9 cellular contexts compared by ENCODE assay signal in the genomic region with DNA sequence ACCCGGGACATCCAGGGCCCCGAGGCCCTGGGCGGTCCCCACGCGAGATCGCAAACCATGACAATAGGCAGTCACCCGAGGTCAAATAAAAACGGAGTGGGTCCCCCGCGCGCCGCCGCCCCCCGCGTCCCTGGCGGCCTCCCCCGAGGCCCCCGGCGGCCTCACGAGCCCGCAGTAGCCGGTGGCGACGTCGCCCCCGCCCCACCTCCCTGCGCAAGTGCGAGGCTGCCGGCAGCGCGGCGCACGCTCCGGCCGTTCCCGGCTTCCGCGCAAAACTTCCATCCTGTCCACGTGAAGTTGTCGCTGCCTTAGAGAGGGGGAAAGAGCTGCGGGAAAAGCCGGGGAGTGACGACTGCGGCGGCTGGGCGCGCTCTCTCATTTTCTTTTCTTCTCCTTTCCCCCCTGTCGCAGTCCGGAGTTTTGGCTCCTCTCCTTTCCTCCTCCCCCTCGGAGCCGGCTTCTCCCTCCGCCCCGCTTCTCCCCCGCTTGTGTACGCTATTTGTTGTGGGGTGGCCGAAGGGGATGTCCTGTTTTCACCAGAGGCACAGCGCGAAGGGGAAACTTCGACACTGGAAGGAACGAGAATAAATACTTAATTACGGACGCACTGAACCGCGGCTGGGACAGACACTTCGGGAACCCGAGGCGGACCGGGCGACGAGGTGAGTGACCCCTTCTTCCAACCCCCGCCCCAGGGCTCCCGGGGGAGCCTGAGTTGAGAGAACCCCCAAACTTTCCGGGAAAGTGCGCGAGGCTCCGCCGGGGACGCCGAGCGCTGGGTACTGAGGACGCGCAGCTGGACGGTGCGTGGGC. TPM values are rescaled to one million over a fixed set of nuclear protein-coding genes. Genes with fewer than 3 reads are reported as not detected.
DNase-seq lines count a peak whose midpoint lies in the region; ATAC-seq and TF ChIP-seq lines count a peak whose summit lies in the region.
"Had no signal": no experiment of that assay in that cellular context is flagged by ENCODE, and none has a peak within 500 bp of the region (broad histone marks: within the 10 kb centered on the region; RNA-seq: fewer than 3 reads in every experiment).

A gene with protein sequence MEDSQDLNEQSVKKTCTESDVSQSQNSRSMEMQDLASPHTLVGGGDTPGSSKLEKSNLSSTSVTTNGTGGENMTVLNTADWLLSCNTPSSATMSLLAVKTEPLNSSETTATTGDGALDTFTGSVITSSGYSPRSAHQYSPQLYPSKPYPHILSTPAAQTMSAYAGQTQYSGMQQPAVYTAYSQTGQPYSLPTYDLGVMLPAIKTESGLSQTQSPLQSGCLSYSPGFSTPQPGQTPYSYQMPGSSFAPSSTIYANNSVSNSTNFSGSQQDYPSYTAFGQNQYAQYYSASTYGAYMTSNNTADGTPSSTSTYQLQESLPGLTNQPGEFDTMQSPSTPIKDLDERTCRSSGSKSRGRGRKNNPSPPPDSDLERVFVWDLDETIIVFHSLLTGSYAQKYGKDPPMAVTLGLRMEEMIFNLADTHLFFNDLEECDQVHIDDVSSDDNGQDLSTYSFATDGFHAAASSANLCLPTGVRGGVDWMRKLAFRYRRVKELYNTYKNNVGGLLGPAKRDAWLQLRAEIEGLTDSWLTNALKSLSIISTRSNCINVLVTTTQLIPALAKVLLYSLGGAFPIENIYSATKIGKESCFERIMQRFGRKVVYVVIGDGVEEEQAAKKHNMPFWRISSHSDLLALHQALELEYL (plus strand): TSS at position 270 of the 813 bp plus-strand sequence. CDS start 33,424 bp downstream, outside the sequence.

- H3K36me3 Mint-ChIP-seq in GM23338 (ENCODE audit: low read depth): no peaks in the 10 kb centered on the region
- H3K36me3 Mint-ChIP-seq in osteocyte (ENCODE audit: unreplicated experiment): no peaks in the 10 kb centered on the region

- H3K27me3 Mint-ChIP-seq in GM23338 (ENCODE audit: insufficient read depth, low read depth, poor library complexity) (peaks cover 56% of the 10 kb centered on the region), osteocyte (ENCODE audit: unreplicated experiment) (peaks cover 78% of the 10 kb centered on the region)

- H3K4me3 Mint-ChIP-seq in GM23338: peak within 1 kb of the TSS; percentile 83
- H3K4me3 Mint-ChIP-seq in osteocyte (ENCODE audit: unreplicated experiment): peak within 1 kb of the TSS; percentile 77

- no peaks in the 10 kb centered on the region for H3F3A ChIP-seq in GM23338 (replicated peaks; ENCODE audit: low read depth)

- no peaks in the 10 kb centered on the region for H3K36me3 ChIP-seq in GM23338 (ENCODE audit: insufficient read depth)
- no peaks in the 10 kb centered on the region for H3K36me3 ChIP-seq in SJCRH30

- H3K9me2 ChIP-seq in GM23338 (ENCODE audit: insufficient read depth): no peaks in the 10 kb centered on the region

- ATAC-seq in GM23338 (peak; percentile 38), HG03097 (IDR thresholded peaks at IDR 0.05; ENCODE audit: low FRiP score, unreplicated experiment) (no peak), GM18511 (IDR thresholded peaks at IDR 0.05; ENCODE audit: unreplicated experiment) (no peak)

- H3K4me2 ChIP-seq in GM23338: peak within 1 kb of the TSS; percentile 90

- H3K79me2 ChIP-seq in GM23338 (replicated peaks; ENCODE audit: insufficient read depth): no peaks in the 10 kb centered on the region

- H2AFZ ChIP-seq in GM23338: peak within 1 kb of the TSS; percentile 99

- no peaks in the 10 kb centered on the region for H3K9me3 Mint-ChIP-seq in GM23338
- no peaks in the 10 kb centered on the region for H3K9me3 Mint-ChIP-seq in osteocyte (ENCODE audit: unreplicated experiment)

- 0 out of 2 replicates have a peak, but pooled peaks cover 6% of the 10 kb centered on the region for H4K20me1 ChIP-seq in GM23338 (replicated peaks; ENCODE audit: insufficient read depth)

- H3K27me3 ChIP-seq in GM23338 (ENCODE audit: insufficient read depth): peaks cover 79% of the 10 kb centered on the region
- H3K27me3 ChIP-seq in SJCRH30: no peaks in the 10 kb centered on the region

- DNase-seq in GM23338 (ENCODE audit: low spot score): peak; percentile 69
- peak; percentile 83 to 87 for DNase-seq in SJCRH30
- peak; percentile 2 for DNase-seq in germinal center (ENCODE audit: low spot score)
- DNase-seq in osteocyte (ENCODE audit: extremely low spot score, unreplicated experiment): no peak
- no peak for DNase-seq in stimulated activated naive CD4-positive, alpha-beta T cell treated with Interleukin-2 at 50 U/mL for 16 hours (lab: John Stamatoyannopoulos, UW)
- no peak for DNase-seq in RKO (ENCODE audit: low spot score)

- TF ChIP-seq CTCF in GM23338 (conservative IDR thresholded peaks at IDR 0.05; ENCODE audit: low read depth in 2 of 2): no peak
- TF ChIP-seq CTCF in osteocyte (IDR thresholded peaks at IDR 0.05): no peak

- no peaks in the 10 kb centered on the region for H3K9me3 ChIP-seq in SJCRH30 (replicated peaks)

- H3K4me3 ChIP-seq in GM23338: peak within 1 kb of the TSS; percentile 80
- peak within 1 kb of the TSS; percentile 74 for H3K4me3 ChIP-seq in SJCRH30

- no peak within 1 kb of the TSS for H3K27ac Mint-ChIP-seq in GM23338
- H3K27ac Mint-ChIP-seq in osteocyte (ENCODE audit: unreplicated experiment): no peak within 1 kb of the TSS

- H3K4me1 Mint-ChIP-seq in GM23338 (peaks cover 32% of the 10 kb centered on the region), osteocyte (ENCODE audit: unreplicated experiment) (peaks cover 17% of the 10 kb centered on the region)

- H3K27ac ChIP-seq in GM23338 (ENCODE audit: low read depth) (no peak within 1 kb of the TSS), SJCRH30 (peak within 1 kb of the TSS; percentile 84)

- peaks cover 18% of the 10 kb centered on the region for H3K4me1 ChIP-seq in GM23338 (ENCODE audit: insufficient read depth)
- H3K4me1 ChIP-seq in SJCRH30: peaks cover 27% of the 10 kb centered on the region

TF ChIP-seq in GM23338, 12 proteins besides CTCF, POLR2A, EP300 and RAD21:
- TF ChIP-seq ZNF331 (CRISPR knock-in tag; IDR thresholded peaks at IDR 0.05; ENCODE audit: low read depth): no peak
- peak; percentile 94 for TF ChIP-seq EZH2 (IDR thresholded peaks at IDR 0.05; ENCODE audit: low read depth, unreplicated experiment)
- TF ChIP-seq, protein P1, sequence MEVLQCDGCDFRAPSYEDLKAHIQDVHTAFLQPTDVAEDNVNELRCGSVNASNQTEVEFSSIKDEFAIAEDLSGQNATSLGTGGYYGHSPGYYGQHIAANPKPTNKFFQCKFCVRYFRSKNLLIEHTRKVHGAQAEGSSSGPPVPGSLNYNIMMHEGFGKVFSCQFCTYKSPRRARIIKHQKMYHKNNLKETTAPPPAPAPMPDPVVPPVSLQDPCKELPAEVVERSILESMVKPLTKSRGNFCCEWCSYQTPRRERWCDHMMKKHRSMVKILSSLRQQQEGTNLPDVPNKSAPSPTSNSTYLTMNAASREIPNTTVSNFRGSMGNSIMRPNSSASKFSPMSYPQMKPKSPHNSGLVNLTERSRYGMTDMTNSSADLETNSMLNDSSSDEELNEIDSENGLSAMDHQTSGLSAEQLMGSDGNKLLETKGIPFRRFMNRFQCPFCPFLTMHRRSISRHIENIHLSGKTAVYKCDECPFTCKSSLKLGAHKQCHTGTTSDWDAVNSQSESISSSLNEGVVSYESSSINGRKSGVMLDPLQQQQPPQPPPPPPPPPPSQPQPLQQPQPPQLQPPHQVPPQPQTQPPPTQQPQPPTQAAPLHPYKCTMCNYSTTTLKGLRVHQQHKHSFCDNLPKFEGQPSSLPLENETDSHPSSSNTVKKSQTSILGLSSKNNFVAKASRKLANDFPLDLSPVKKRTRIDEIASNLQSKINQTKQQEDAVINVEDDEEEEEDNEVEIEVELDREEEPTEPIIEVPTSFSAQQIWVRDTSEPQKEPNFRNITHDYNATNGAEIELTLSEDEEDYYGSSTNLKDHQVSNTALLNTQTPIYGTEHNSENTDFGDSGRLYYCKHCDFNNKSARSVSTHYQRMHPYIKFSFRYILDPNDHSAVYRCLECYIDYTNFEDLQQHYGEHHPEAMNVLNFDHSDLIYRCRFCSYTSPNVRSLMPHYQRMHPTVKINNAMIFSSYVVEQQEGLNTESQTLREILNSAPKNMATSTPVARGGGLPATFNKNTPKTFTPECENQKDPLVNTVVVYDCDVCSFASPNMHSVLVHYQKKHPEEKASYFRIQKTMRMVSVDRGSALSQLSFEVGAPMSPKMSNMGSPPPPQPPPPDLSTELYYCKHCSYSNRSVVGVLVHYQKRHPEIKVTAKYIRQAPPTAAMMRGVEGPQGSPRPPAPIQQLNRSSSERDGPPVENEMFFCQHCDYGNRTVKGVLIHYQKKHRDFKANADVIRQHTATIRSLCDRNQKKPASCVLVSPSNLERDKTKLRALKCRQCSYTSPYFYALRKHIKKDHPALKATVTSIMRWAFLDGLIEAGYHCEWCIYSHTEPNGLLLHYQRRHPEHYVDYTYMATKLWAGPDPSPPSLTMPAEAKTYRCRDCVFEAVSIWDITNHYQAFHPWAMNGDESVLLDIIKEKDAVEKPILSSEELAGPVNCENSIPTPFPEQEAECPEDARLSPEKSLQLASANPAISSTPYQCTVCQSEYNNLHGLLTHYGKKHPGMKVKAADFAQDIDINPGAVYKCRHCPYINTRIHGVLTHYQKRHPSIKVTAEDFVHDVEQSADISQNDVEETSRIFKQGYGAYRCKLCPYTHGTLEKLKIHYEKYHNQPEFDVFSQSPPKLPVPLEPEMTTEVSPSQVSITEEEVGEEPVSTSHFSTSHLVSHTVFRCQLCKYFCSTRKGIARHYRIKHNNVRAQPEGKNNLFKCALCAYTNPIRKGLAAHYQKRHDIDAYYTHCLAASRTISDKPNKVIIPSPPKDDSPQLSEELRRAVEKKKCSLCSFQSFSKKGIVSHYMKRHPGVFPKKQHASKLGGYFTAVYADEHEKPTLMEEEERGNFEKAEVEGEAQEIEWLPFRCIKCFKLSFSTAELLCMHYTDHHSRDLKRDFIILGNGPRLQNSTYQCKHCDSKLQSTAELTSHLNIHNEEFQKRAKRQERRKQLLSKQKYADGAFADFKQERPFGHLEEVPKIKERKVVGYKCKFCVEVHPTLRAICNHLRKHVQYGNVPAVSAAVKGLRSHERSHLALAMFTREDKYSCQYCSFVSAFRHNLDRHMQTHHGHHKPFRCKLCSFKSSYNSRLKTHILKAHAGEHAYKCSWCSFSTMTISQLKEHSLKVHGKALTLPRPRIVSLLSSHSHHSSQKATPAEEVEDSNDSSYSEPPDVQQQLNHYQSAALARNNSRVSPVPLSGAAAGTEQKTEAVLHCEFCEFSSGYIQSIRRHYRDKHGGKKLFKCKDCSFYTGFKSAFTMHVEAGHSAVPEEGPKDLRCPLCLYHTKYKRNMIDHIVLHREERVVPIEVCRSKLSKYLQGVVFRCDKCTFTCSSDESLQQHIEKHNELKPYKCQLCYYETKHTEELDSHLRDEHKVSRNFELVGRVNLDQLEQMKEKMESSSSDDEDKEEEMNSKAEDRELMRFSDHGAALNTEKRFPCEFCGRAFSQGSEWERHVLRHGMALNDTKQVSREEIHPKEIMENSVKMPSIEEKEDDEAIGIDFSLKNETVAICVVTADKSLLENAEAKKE (CRISPR knock-in tag; IDR thresholded peaks at IDR 0.05): no peak

RNA-seq across cellular contexts. Expression of the gene that starts here (rescaled TPM):
- total RNA-seq in GM23338 (2014; rRNA removed; shearing (Covaris generic)): 0.16 and 0.21 TPM in 2 replicates
- polyA plus RNA-seq in GM23338 (2016; fragmentation: Nextera tagmentation; extraction: Ambion mirVana): 0.05 TPM in 2 replicates
- total RNA-seq in SJCRH30 (2014; rRNA removed; shearing (Covaris generic)): 36.8 and 44.5 TPM in 2 replicates
- total RNA-seq in osteocyte: 0.68 and 0.78 TPM in 2 replicates
- total RNA-seq: pulmonary artery endothelial cell had no signal

Comparison
In these comparisons a context has a peak if more than half of its experiments do, and no peak if none do; other contexts are left out.
1. RNA of the gene that starts here (total RNA-seq): 36.8 to 44.5 TPM in SJCRH30; 0.68 to 0.78 TPM in osteocyte and 0.16 to 0.21 TPM in GM23338; every median in the first group is over 10 times any median in the second.
2. Peak in DNase-seq, ATAC-seq, H3K4me3 ChIP-seq and H3K4me2 ChIP-seq in GM23338; RNA of the gene not detected or under 1 TPM.
3. DNase-seq: peak in SJCRH30 (2 of 2) and germinal center (single experiment); none in osteocyte (single experiment), stimulated activated naive CD4-positive, alpha-beta T cell treated with Interleukin-2 at 50 U/mL for 16 hours (single experiment) and RKO (single experiment).